ENCODE assay signal across 26 cellular contexts in the genomic region with DNA sequence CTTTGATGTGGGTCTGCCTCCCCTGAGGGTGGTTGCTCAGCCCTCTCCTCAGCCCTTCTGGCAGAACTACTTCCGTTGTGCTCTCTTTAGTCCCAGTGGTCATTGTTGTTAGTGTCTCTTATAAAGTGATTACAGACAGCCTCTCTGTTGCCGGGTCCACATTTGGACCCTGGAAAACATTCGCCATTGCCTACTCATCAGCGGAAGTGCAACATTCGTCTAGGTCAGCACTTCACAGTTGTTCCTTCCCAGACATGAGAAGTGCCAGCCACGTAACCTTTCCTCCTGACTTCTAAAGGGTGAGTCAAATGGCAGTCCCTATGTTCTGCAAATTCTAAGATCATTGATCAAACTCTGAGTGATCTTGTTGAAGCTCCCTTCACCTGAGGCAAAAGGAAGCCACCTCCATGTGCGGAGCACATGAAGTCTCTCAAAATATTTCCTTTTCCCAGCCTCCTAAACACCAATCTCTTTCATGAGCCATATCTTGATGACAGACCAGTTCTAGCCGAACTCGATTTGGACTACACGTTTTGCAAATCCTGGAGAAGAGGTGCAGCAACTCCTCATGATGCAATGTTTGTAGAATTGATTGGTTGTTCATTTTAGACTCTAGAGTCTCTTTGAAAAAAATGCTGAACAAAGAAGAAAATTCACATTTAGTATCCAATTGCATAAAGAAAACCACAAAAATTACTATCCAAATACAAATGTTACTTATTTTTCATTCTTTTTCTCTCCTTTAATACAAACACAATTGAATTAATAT.
DNase-seq lines count a peak whose midpoint lies in the region; ATAC-seq, FAIRE-seq and TF ChIP-seq lines count a peak whose summit lies in the region.
"Had no signal": no experiment of that assay in that cellular context is flagged by ENCODE, and none has a peak within 500 bp of the region (broad histone marks: within the 10 kb centered on the region; RNA-seq: fewer than 3 reads in every experiment).

No MANE protein-coding gene starts in this region.

- no peak overlapping the region for H3K9ac ChIP-seq in endodermal cell (ENCODE audit: extremely low read depth, low read length, poor library complexity, severe bottlenecking)
- no peak overlapping the region for H3K9ac ChIP-seq in liver (ENCODE audit: low read depth in 1 of 2, low read length in 2 of 2)
- no peak overlapping the region for H3K9ac ChIP-seq in neural progenitor cell
- H3K9ac ChIP-seq in kidney (ENCODE audit: low read length in 2 of 2): no peak overlapping the region
- H3K9ac ChIP-seq: KMS-11 had no signal

- no peaks in the 10 kb centered on the region for H4K20me1 ChIP-seq in GM23338 (replicated peaks; ENCODE audit: insufficient read depth)
- no peaks in the 10 kb centered on the region for H4K20me1 ChIP-seq in neural progenitor cell (ENCODE audit: low read depth)

- H3K9me3 ChIP-seq in endodermal cell (ENCODE audit: control insufficient read depth, low read length) (no peaks in the 10 kb centered on the region), liver (ENCODE audit: control insufficient read depth in 4 of 4, low read length in 3 of 4) (no peaks in the 10 kb centered on the region), neural progenitor cell (ENCODE audit: low read depth) (no peaks in the 10 kb centered on the region), kidney (ENCODE audit: control insufficient read depth in 1 of 2, low read length in 2 of 2) (no peaks in the 10 kb centered on the region)
- H3K9me3 ChIP-seq: Caco-2, Peyer's patch had no signal

- H3K4me3 ChIP-seq in GM23338 (no peak overlapping the region), endodermal cell (ENCODE audit: low read length) (no peak overlapping the region), liver (ENCODE audit: low read depth in 1 of 3, low read length in 3 of 3) (peak overlapping the region in 1 of 3 donors; percentile 29), neural progenitor cell (no peak overlapping the region), kidney (ENCODE audit: low read length in 2 of 2) (no peak overlapping the region)
- H3K4me3 ChIP-seq: Peyer's patch, SK-N-MC had no signal

- H3K79me2 ChIP-seq in GM23338 (replicated peaks; ENCODE audit: insufficient read depth) (no peaks in the 10 kb centered on the region), neural progenitor cell (ENCODE audit: low read depth) (no peaks in the 10 kb centered on the region)

- H3K4me1 ChIP-seq in GM23338 (ENCODE audit: insufficient read depth): no peaks in the 10 kb centered on the region
- no peaks in the 10 kb centered on the region for H3K4me1 ChIP-seq in endodermal cell (ENCODE audit: control insufficient read depth, insufficient read depth, low read length)
- H3K4me1 ChIP-seq in liver (ENCODE audit: control insufficient read depth in 4 of 4, insufficient read depth in 4 of 4, low read length in 3 of 4): peaks cover 0 to 30% (median 19%) of the 10 kb centered on the region in 4 donors
- no peaks in the 10 kb centered on the region for H3K4me1 ChIP-seq in neural progenitor cell
- H3K4me1 ChIP-seq in kidney (ENCODE audit: control insufficient read depth in 1 of 2, insufficient read depth in 1 of 2, low read depth in 1 of 2, low read length in 2 of 2): no peaks in the 10 kb centered on the region
- H3K4me1 ChIP-seq: Caco-2, Peyer's patch had no signal

- H3F3A ChIP-seq in GM23338 (replicated peaks; ENCODE audit: low read depth) (no peaks in the 10 kb centered on the region), neural progenitor cell (ENCODE audit: low read depth) (no peaks in the 10 kb centered on the region)

- ATAC-seq in GM23338: no peak; the same call in 2 of the 3 replicates
- ATAC-seq in GM21737 (IDR thresholded peaks at IDR 0.05; ENCODE audit: unreplicated experiment): no peak
- ATAC-seq in HG03342 (IDR thresholded peaks at IDR 0.05; ENCODE audit: unreplicated experiment): no peak

- DNase-seq in GM23338 (ENCODE audit: low spot score): peak; percentile 1
- peak; percentile 40 for DNase-seq in endodermal cell
- DNase-seq in neural progenitor cell (ENCODE audit: low spot score): no peak
- DNase-seq in stimulated activated naive CD4-positive, alpha-beta T cell (lab: John Stamatoyannopoulos, UW): no peak
- no peak for DNase-seq in kidney
- DNase-seq: C1 segment of cervical spinal cord; Caco-2; CD4-positive, alpha-beta memory T cell; GDM1; H9; MM.1S; NCI-H1694; NCI-H2029 treated with DMSO at 0.1 percent for 48 hours; NCI-H446 treated with DMSO at 0.1 percent for 48 hours; NCI-H526; NCI-H82; Peyer's patch; SIG-M5 had no signal

- TF ChIP-seq CTCF in GM23338 (conservative IDR thresholded peaks at IDR 0.05; ENCODE audit: low read depth in 2 of 2) (no peak), endodermal cell (conservative IDR thresholded peaks at IDR 0.05) (no peak), liver (IDR thresholded peaks at IDR 0.05; ENCODE audit: low read depth, low read length, missing input control) (no peak), neural progenitor cell (IDR thresholded peaks at IDR 0.05) (no peak), kidney (IDR thresholded peaks at IDR 0.05; ENCODE audit: borderline replicate concordance, extremely low read depth, insufficient read depth) (no peak)

- H3K4me2 ChIP-seq in GM23338: no peak overlapping the region
- no peak overlapping the region for H3K4me2 ChIP-seq in neural progenitor cell
- H3K4me2 ChIP-seq: KMS-11 had no signal

- H3K27ac Mint-ChIP-seq in GM23338: no peak overlapping the region
- H3K27ac Mint-ChIP-seq in endodermal cell: no peak overlapping the region
- H3K27ac Mint-ChIP-seq in neural progenitor cell: no peak overlapping the region
- H3K27ac Mint-ChIP-seq: CD4-positive, alpha-beta memory T cell; H9 had no signal

- intact Hi-C loops in kidney (cut with DNase I): no loop called here

- no peak overlapping the region for H3K27ac ChIP-seq in GM23338 (ENCODE audit: low read depth)
- no peak overlapping the region for H3K27ac ChIP-seq in endodermal cell (ENCODE audit: low read depth, low read length)
- peak overlapping the region; percentile 17 to 70 for H3K27ac ChIP-seq in liver (ENCODE audit: low read depth in 1 of 2, low read length in 2 of 2)
- no peak overlapping the region for H3K27ac ChIP-seq in neural progenitor cell
- H3K27ac ChIP-seq in kidney (ENCODE audit: low read depth in 2 of 2, low read length in 2 of 2): no peak overlapping the region
- H3K27ac ChIP-seq: KMS-11, Peyer's patch, SK-N-MC had no signal

- WGBS in endodermal cell (ENCODE audit: insufficient coverage in 1 of 2, insufficient read length in 1 of 2), 2 experiments: 91 to 98% methylated on average over 7 to 10 of the region's 10 CpGs
- WGBS in liver: 56% methylated on average over 10 of the region's 10 CpGs

- no peaks in the 10 kb centered on the region for H3K27me3 ChIP-seq in GM23338 (ENCODE audit: insufficient read depth)
- no peaks in the 10 kb centered on the region for H3K27me3 ChIP-seq in endodermal cell (ENCODE audit: control insufficient read depth, insufficient read depth, low read length, poor library complexity, severe bottlenecking)
- no peaks in the 10 kb centered on the region for H3K27me3 ChIP-seq in liver (ENCODE audit: control insufficient read depth in 4 of 4, insufficient read depth in 4 of 4, low read length in 3 of 4)
- no peaks in the 10 kb centered on the region for H3K27me3 ChIP-seq in neural progenitor cell
- H3K27me3 ChIP-seq: Peyer's patch had no signal

- H3K4me1 Mint-ChIP-seq in GM23338: peaks cover 6% of the 10 kb centered on the region; the same call in 2 of the 3 replicates
- peaks cover 2% of the 10 kb centered on the region for H3K4me1 Mint-ChIP-seq in endodermal cell
- peaks cover 9% of the 10 kb centered on the region for H3K4me1 Mint-ChIP-seq in neural progenitor cell
- H3K4me1 Mint-ChIP-seq: CD4-positive, alpha-beta memory T cell; IgD-negative memory B cell had no signal

- H3K36me3 ChIP-seq in GM23338 (ENCODE audit: insufficient read depth) (no peaks in the 10 kb centered on the region), endodermal cell (ENCODE audit: control insufficient read depth, insufficient read depth, low read length) (no peaks in the 10 kb centered on the region), liver (ENCODE audit: control insufficient read depth in 4 of 4, insufficient read depth in 3 of 4, low read depth in 1 of 4, low read length in 3 of 4) (no peaks in the 10 kb centered on the region), neural progenitor cell (no peaks in the 10 kb centered on the region), kidney (ENCODE audit: control insufficient read depth in 1 of 2, insufficient read depth in 2 of 2, low read length in 2 of 2) (no peaks in the 10 kb centered on the region)
- H3K36me3 ChIP-seq: Peyer's patch had no signal

- peak overlapping the region; percentile 57; the same call in 1 of the 2 replicates for H2AFZ ChIP-seq in GM23338
- peak overlapping the region; percentile 6 for H2AFZ ChIP-seq in neural progenitor cell (replicated peaks)

- H3K27me3 Mint-ChIP-seq in GM23338 (ENCODE audit: insufficient read depth, low read depth, poor library complexity) (no peaks in the 10 kb centered on the region), endodermal cell (ENCODE audit: insufficient read depth) (no peaks in the 10 kb centered on the region), neural progenitor cell (ENCODE audit: insufficient read depth, low read depth) (no peaks in the 10 kb centered on the region)
- H3K27me3 Mint-ChIP-seq: CD4-positive, alpha-beta memory T cell; IgD-negative memory B cell had no signal

- H3K9me3 Mint-ChIP-seq in GM23338 (no peaks in the 10 kb centered on the region), endodermal cell (no peaks in the 10 kb centered on the region), neural progenitor cell (no peaks in the 10 kb centered on the region)
- H3K9me3 Mint-ChIP-seq: H9 had no signal

- no peak overlapping the region for H3K4me3 Mint-ChIP-seq in GM23338
- no peak overlapping the region for H3K4me3 Mint-ChIP-seq in endodermal cell
- H3K4me3 Mint-ChIP-seq in neural progenitor cell: no peak overlapping the region
- H3K4me3 Mint-ChIP-seq: CD4-positive, alpha-beta memory T cell; H9; IgD-negative memory B cell had no signal

- no peaks in the 10 kb centered on the region for H3K9me2 ChIP-seq in GM23338 (ENCODE audit: insufficient read depth)

- FAIRE-seq in kidney (lab: Jason Lieb, UNC): no peak
- FAIRE-seq: A204.1, GM12891 had no signal

- no peak for TF ChIP-seq RAD21 in liver (IDR thresholded peaks at IDR 0.05)

- no peaks in the 10 kb centered on the region for H3K36me3 Mint-ChIP-seq in GM23338 (ENCODE audit: low read depth)
- H3K36me3 Mint-ChIP-seq in endodermal cell (ENCODE audit: low read depth): no peaks in the 10 kb centered on the region
- no peaks in the 10 kb centered on the region for H3K36me3 Mint-ChIP-seq in neural progenitor cell
- H3K36me3 Mint-ChIP-seq: CD4-positive, alpha-beta memory T cell; IgD-negative memory B cell had no signal

TF ChIP-seq in GM23338, 12 proteins besides CTCF, POLR2A, EP300 and RAD21 (continues in another document):
- no peak for TF ChIP-seq ZNF114 (CRISPR knock-in tag; IDR thresholded peaks at IDR 0.05)
- TF ChIP-seq ZNF331 (CRISPR knock-in tag; IDR thresholded peaks at IDR 0.05; ENCODE audit: low read depth): no peak

TF ChIP-seq in liver, 16 proteins besides CTCF, POLR2A, EP300 and RAD21 (continues in another document):
- TF ChIP-seq JUND (IDR thresholded peaks at IDR 0.05) (no peak), FOXA2 (IDR thresholded peaks at IDR 0.05) (no peak), NR2F2 (IDR thresholded peaks at IDR 0.05) (no peak)

Comparison
In these comparisons a context has a peak if more than half of its experiments do, and no peak if none do; other contexts are left out.
1. DNase-seq: peak in GM23338 (single experiment) and endodermal cell (single experiment); none in neural progenitor cell (single experiment), stimulated activated naive CD4-positive, alpha-beta T cell (0 of 6) and kidney (single experiment).
2. H3K27ac ChIP-seq: peak in liver (2 of 2); none in GM23338 (single experiment), endodermal cell (single experiment), neural progenitor cell (single experiment) and kidney (0 of 2).